In the genomic region with DNA sequence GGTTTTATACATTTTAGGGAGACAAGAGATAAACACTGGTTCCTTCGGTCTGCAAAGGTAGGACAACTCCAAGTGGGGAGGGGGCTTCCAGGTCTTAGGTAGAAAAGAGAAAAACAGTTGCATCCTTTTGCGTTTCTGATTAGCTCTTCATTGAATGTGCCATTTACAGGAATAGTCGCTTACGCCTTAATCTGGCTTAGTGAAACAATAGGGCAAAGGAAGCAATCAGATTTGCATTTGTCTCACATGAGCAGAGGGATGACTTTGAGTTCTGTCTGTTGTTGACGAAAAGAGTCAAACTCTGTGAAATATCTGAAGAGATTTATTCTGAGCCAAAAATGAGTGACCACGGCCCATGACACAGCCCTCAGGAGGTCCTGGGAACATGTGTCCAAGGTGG, we compare ENCODE assay signal across 17 cellular contexts.
DNase-seq lines count a peak whose midpoint lies in the region; FAIRE-seq and TF ChIP-seq lines count a peak whose summit lies in the region.
"Had no signal": no experiment of that assay in that cellular context is flagged by ENCODE, and none has a peak within 500 bp of the region (broad histone marks: within the 10 kb centered on the region; RNA-seq: fewer than 3 reads in every experiment).

No MANE protein-coding gene starts in this region.

- no peak overlapping the region for H2BK120ac ChIP-seq in H1 (replicated peaks; ENCODE audit: low read depth, low read length)
- H2BK120ac ChIP-seq in trophoblast cell (ENCODE audit: insufficient read depth, low read length, poor library complexity) = peak overlapping the region; percentile 76

- DNase-seq in H1 (ENCODE audit: low read depth in 1 of 2, low spot score in 2 of 2) = no peak
- peak; percentile 64 for DNase-seq in esophagus muscularis mucosa (ENCODE audit: extremely low spot score)
- no peak for DNase-seq in trophoblast cell
- DNase-seq in NCI-H446 treated with DMSO at 0.1 percent for 48 hours (lab: John Stamatoyannopoulos, UW) = no peak
- no peak for DNase-seq in activated CD4-positive, alpha-beta T cell treated with anti-CD3 and anti-CD28 coated beads for 4 hours
- no peak for DNase-seq in brain microvascular endothelial cell
- DNase-seq: C1 segment of cervical spinal cord; Calu3; CD4-positive, alpha-beta memory T cell; COR-L47; DMS53; DMS79 treated with DMSO at 0.1 percent for 48 hours; GOT3; H7; HCEC 1CT had no signal

- intact Hi-C loops in esophagus muscularis mucosa (cut with DNase I) = loop anchor here (10.0 kb wide), 2 partner anchors 84 to 836 kb away; a partner anchor contains a TSS

- no peak overlapping the region for H2BK15ac ChIP-seq in H1 (ENCODE audit: low read length)

- H3K23ac ChIP-seq in H1 (ENCODE audit: insufficient read length) = no peak overlapping the region
- no peak overlapping the region for H3K23ac ChIP-seq in trophoblast cell (ENCODE audit: low read length)

- no peaks in the 10 kb centered on the region for H3K36me3 ChIP-seq in H1 (ENCODE audit: control insufficient read depth in 2 of 4, insufficient read depth in 4 of 4, low read length in 3 of 4)
- H3K36me3 ChIP-seq in esophagus muscularis mucosa = no peaks in the 10 kb centered on the region
- no peaks in the 10 kb centered on the region for H3K36me3 ChIP-seq in trophoblast cell (ENCODE audit: control insufficient read depth in 1 of 2, insufficient read depth in 2 of 2, low read length in 2 of 2)
- H3K36me3 ChIP-seq in brain microvascular endothelial cell (replicated peaks) = no peaks in the 10 kb centered on the region

- H4K12ac ChIP-seq in trophoblast cell (ENCODE audit: low read depth, low read length) = no peak overlapping the region

- H3K9ac ChIP-seq in H1 (replicated peaks in 1 of 4; ENCODE audit: extremely low read depth in 1 of 4, low read depth in 3 of 4, low read length in 3 of 4) (no peak overlapping the region), trophoblast cell (ENCODE audit: low read length) (no peak overlapping the region)

- no peak overlapping the region for H3K14ac ChIP-seq in H1 (ENCODE audit: insufficient read length)
- H3K14ac ChIP-seq in trophoblast cell (ENCODE audit: low read length) = peak overlapping the region; percentile 92

- H3K27ac ChIP-seq in H1 (ENCODE audit: low read depth, low read length) (no peak overlapping the region), esophagus muscularis mucosa (replicated peaks in 1 of 4) (no peak overlapping the region), trophoblast cell (ENCODE audit: low read depth, low read length) (peak overlapping the region; percentile 100), brain microvascular endothelial cell (no peak overlapping the region)

- TF ChIP-seq POLR2A in H1 (IDR thresholded peaks at IDR 0.05; ENCODE audit: control extremely low read depth in 1 of 2, low read depth in 2 of 2, low read length in 2 of 2) (no peak), esophagus muscularis mucosa (IDR thresholded peaks at IDR 0.05; ENCODE audit: low read depth) (no peak)

- H3K4ac ChIP-seq in H1 (replicated peaks; ENCODE audit: insufficient read length, low read depth, low read length) (no peak overlapping the region), trophoblast cell (ENCODE audit: low read depth, low read length) (peak overlapping the region; percentile 70)

- no peak overlapping the region for H3K56ac ChIP-seq in H1 (replicated peaks; ENCODE audit: insufficient read length, low read depth, low read length)

- no peak overlapping the region for H3K4me2 ChIP-seq in H1 (ENCODE audit: insufficient read depth in 1 of 2, low read depth in 2 of 2, low read length in 2 of 2)
- no peak overlapping the region for H3K4me2 ChIP-seq in trophoblast cell (ENCODE audit: low read length)

- WGBS in H1 (ENCODE audit: extremely low coverage in 1 of 2, insufficient coverage in 1 of 2, insufficient read length in 1 of 2, insufficient replicate concordance in 2 of 2, low coverage in 1 of 2, low lambda C conversion rate in 2 of 2, missing lambda C conversion rate in 1 of 2), 2 experiments = 89% methylated on average over 6 of the region's 6 CpGs; no CpG with 5 or more reads in 1 of the 2 experiments
- WGBS in esophagus muscularis mucosa = 83% methylated on average over 6 of the region's 6 CpGs
- WGBS in trophoblast cell (ENCODE audit: extremely low coverage, insufficient coverage, insufficient read length) = no CpG with 5 or more reads among the region's 6 CpGs

- no peaks in the 10 kb centered on the region for H3K27me3 ChIP-seq in H1 (replicated peaks in 1 of 4; ENCODE audit: control insufficient read depth in 3 of 4, extremely low read depth in 1 of 4, insufficient read depth in 3 of 4, low read length in 3 of 4)
- no peaks in the 10 kb centered on the region for H3K27me3 ChIP-seq in esophagus muscularis mucosa
- no peaks in the 10 kb centered on the region for H3K27me3 ChIP-seq in trophoblast cell (ENCODE audit: insufficient read depth, low read length)
- no peaks in the 10 kb centered on the region for H3K27me3 ChIP-seq in brain microvascular endothelial cell (replicated peaks)

- H3K23me2 ChIP-seq in H1 (ENCODE audit: low read depth, low read length) = no peaks in the 10 kb centered on the region

- H2AFZ ChIP-seq in H1 (ENCODE audit: low read length) (peak overlapping the region; percentile 57; the same call in 1 of the 2 replicates), trophoblast cell (ENCODE audit: insufficient read depth, low read length, poor library complexity) (no peak overlapping the region)

- H4K8ac ChIP-seq in H1 (ENCODE audit: extremely low read depth, insufficient read depth, low read length) = no peak overlapping the region
- peak overlapping the region; percentile 58 for H4K8ac ChIP-seq in trophoblast cell (ENCODE audit: low read depth, low read length)

- in situ Hi-C loops in brain microvascular endothelial cell (cut with HindIII; ENCODE audit: low pct_ligation_motif_present, low sequenced_read_pairs) = no loop called here

- TF ChIP-seq CTCF in H1 (IDR thresholded peaks at IDR 0.05; ENCODE audit: control extremely low read depth in 1 of 3, insufficient read depth in 1 of 3, low read depth in 1 of 3, low read length in 3 of 3) = no peak
- TF ChIP-seq CTCF in esophagus muscularis mucosa (IDR thresholded peaks at IDR 0.05) = no peak
- TF ChIP-seq CTCF in brain microvascular endothelial cell (IDR thresholded peaks at IDR 0.05; ENCODE audit: low read depth, low read length, missing control alignments) = no peak

- no peak overlapping the region for H2BK20ac ChIP-seq in H1 (ENCODE audit: low read length)

- no peak overlapping the region for H4K5ac ChIP-seq in H1 (ENCODE audit: insufficient read length, low read depth, low read length)

- TF ChIP-seq RAD21 in H1 (IDR thresholded peaks at IDR 0.05 in 1 of 2, conservative IDR thresholded peaks at IDR 0.05 in 1 of 2; ENCODE audit: low read depth in 2 of 2, low read length in 2 of 2) = no peak

- peaks cover 0 to 10% (median under 1%) of the 10 kb centered on the region in 4 experiments; a peak in 1 of 7 replicates for H3K4me1 ChIP-seq in H1 (replicated peaks in 1 of 4; ENCODE audit: control insufficient read depth in 3 of 4, insufficient read depth in 4 of 4, low read length in 3 of 4)
- peaks cover 0 to 12% (median 10%) of the 10 kb centered on the region in 4 donors for H3K4me1 ChIP-seq in esophagus muscularis mucosa
- H3K4me1 ChIP-seq in trophoblast cell (ENCODE audit: control insufficient read depth in 1 of 2, insufficient read depth in 2 of 2, low read length in 2 of 2) = peaks cover 23 to 27% of the 10 kb centered on the region in 2 experiments

- H3K9me3 ChIP-seq in H1 (ENCODE audit: insufficient read depth in 2 of 2, low read depth in 1 of 2, low read length in 1 of 2) (no peaks in the 10 kb centered on the region), esophagus muscularis mucosa (no peaks in the 10 kb centered on the region), trophoblast cell (ENCODE audit: insufficient read depth, low read depth, low read length) (peaks cover 1% of the 10 kb centered on the region)

- H2BK12ac ChIP-seq in H1 (ENCODE audit: low read depth, low read length) (no peak overlapping the region), trophoblast cell (ENCODE audit: low read length) (peak overlapping the region; percentile 94)

- H4K91ac ChIP-seq in H1 (replicated peaks; ENCODE audit: insufficient read length, low read length) = no peak overlapping the region
- H4K91ac ChIP-seq in trophoblast cell (ENCODE audit: low read depth, low read length) = peak overlapping the region; percentile 91

- H2AK5ac ChIP-seq in H1 (ENCODE audit: low read depth, low read length) (no peak overlapping the region), trophoblast cell (ENCODE audit: low read length) (peak overlapping the region; percentile 96)

- H3K18ac ChIP-seq in H1 (ENCODE audit: extremely low read depth, low read length) = no peak overlapping the region
- H3K18ac ChIP-seq in trophoblast cell (ENCODE audit: low read length) = peak overlapping the region; percentile 90

- POLR2A ChIA-PET in H1 (lab: Charles Lee; ENCODE audit: partially characterized antibody) = no interaction called here

- FAIRE-seq in H1 (lab: Jason Lieb, UNC) = no peak
- FAIRE-seq: GM12892, GM19239 had no signal

- no peaks in the 10 kb centered on the region for H4K20me1 ChIP-seq in H1 (replicated peaks in 1 of 2; ENCODE audit: control insufficient read depth in 1 of 2, insufficient read depth in 2 of 2, low read length in 2 of 2)

- TF ChIP-seq EP300 in H1 (IDR thresholded peaks at IDR 0.05; ENCODE audit: borderline replicate concordance in 1 of 2, low read depth in 2 of 2, low read length in 2 of 2) (no peak), esophagus muscularis mucosa (IDR thresholded peaks at IDR 0.05) (no peak)

- H3K79me2 ChIP-seq in H1 (ENCODE audit: control insufficient read depth in 1 of 2, insufficient read depth in 2 of 2, low read length in 2 of 2) (no peaks in the 10 kb centered on the region), trophoblast cell (ENCODE audit: control insufficient read depth, insufficient read depth, low read length, poor library complexity) (peaks cover 5% of the 10 kb centered on the region)

- H3K79me1 ChIP-seq in H1 (ENCODE audit: low read depth, low read length) (no peaks in the 10 kb centered on the region), trophoblast cell (ENCODE audit: low read length) (peaks cover 47% of the 10 kb centered on the region)

- CTCF ChIA-PET in H1 (lab: Charles Lee; ENCODE audit: partially characterized antibody) = interaction anchor here (0.7 kb wide), 1 partner anchor 47 kb away, joined by 3 read pairs; no protein-coding TSS in a partner anchor

- H3K4me3 ChIP-seq in H1 (ENCODE audit: extremely low read depth in 1 of 4, insufficient read depth in 2 of 4, low read depth in 3 of 4, low read length in 4 of 4) (no peak overlapping the region), esophagus muscularis mucosa (no peak overlapping the region), trophoblast cell (ENCODE audit: low read depth, low read length) (no peak overlapping the region), brain microvascular endothelial cell (ENCODE audit: low read depth, low read length) (no peak overlapping the region)

- no peak overlapping the region for H2BK5ac ChIP-seq in H1 (ENCODE audit: low read depth, low read length)
- H2BK5ac ChIP-seq in trophoblast cell (ENCODE audit: low read depth, low read length, poor library complexity) = peak overlapping the region; percentile 90

TF ChIP-seq in H1, 55 proteins besides CTCF, POLR2A, EP300 and RAD21 (continues in another document):
- no peak for TF ChIP-seq MAFK (IDR thresholded peaks at IDR 0.05; ENCODE audit: low read depth, low read length)
- TF ChIP-seq CBX5 (IDR thresholded peaks at IDR 0.05; ENCODE audit: low read depth, low read length) = no peak
